ENCODE assay signal across 8 cellular contexts in the genomic region with DNA sequence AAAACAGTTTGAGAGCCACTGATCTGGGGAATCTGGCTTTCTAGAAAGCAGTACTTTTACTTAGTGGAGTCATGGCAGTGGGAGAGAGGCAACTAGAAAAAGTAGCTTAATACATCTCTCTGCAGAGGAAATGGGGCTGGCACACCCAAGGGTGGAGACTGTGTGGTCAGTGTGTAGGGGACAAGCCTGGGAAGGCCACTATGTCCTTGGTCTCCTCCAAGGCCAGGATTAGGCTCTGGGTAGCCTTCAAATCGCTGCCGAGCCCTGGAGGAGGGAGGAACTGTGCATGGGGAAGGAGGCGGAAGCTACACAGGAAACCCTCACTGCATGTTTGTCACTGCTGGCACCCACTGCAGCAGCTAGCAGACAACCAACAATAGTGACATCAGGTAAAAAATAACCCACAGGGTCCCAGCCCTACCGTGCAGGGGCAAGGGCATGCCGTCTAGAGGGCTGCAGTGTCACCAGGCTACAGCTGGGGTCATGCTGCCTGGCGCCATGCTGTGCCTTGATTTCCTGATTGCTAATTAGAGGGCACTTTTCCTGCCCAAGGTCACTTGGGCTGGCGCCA. TPM values are rescaled to one million over a fixed set of nuclear protein-coding genes. Genes with fewer than 3 reads are reported as not detected.
DNase-seq lines count a peak whose midpoint lies in the region; ATAC-seq and TF ChIP-seq lines count a peak whose summit lies in the region.

No MANE protein-coding gene starts in this region.

- no peak for TF ChIP-seq CTCF in endodermal cell (conservative IDR thresholded peaks at IDR 0.05)

- CTCF ChIA-PET in activated CD4-positive, alpha-beta T cell treated with anti-CD3 and anti-CD28 coated beads, Interleukin-2, amount 10 ng/mL, durations not matched to agents 7 days and 5 days (lab: Charles Lee) = interaction anchor here (0.6 to 2.4 kb wide), 9 partner anchors 12 to 90 kb away, joined by 3 to 14 read pairs (median 3); no protein-coding TSS in a partner anchor

- no peak overlapping the region for H3K4me3 ChIP-seq in endodermal cell (ENCODE audit: low read length)

- H3K27ac Mint-ChIP-seq in activated CD4-positive, alpha-beta T cell treated with anti-CD3 and anti-CD28 coated beads, Interleukin-2, amount 10 ng/mL, durations not matched to agents 7 days and 5 days = peak overlapping the region; percentile 97
- H3K27ac Mint-ChIP-seq in endodermal cell = no peak overlapping the region

- peaks cover 6% of the 10 kb centered on the region for H3K9me3 ChIP-seq in endodermal cell (ENCODE audit: control insufficient read depth, low read length)

- no peaks in the 10 kb centered on the region for H3K36me3 ChIP-seq in endodermal cell (ENCODE audit: control insufficient read depth, insufficient read depth, low read length)

- no peak overlapping the region for H3K27ac ChIP-seq in endodermal cell (ENCODE audit: low read depth, low read length)

- no peaks in the 10 kb centered on the region for H3K4me1 ChIP-seq in endodermal cell (ENCODE audit: control insufficient read depth, insufficient read depth, low read length)

- no peak overlapping the region for H3K9ac ChIP-seq in endodermal cell (ENCODE audit: extremely low read depth, low read length, poor library complexity, severe bottlenecking)

- WGBS in endodermal cell (ENCODE audit: insufficient coverage in 1 of 2, insufficient read length in 1 of 2), 2 experiments = 83 to 86% methylated on average over 4 to 7 of the region's 7 CpGs

- H3K4me1 Mint-ChIP-seq in activated CD4-positive, alpha-beta T cell treated with anti-CD3 and anti-CD28 coated beads, Interleukin-2, amount 10 ng/mL, durations not matched to agents 7 days and 5 days = peaks cover 77% of the 10 kb centered on the region
- H3K4me1 Mint-ChIP-seq in endodermal cell = peaks cover 14% of the 10 kb centered on the region

- peaks cover 24% of the 10 kb centered on the region for H3K9me3 Mint-ChIP-seq in activated CD4-positive, alpha-beta T cell treated with anti-CD3 and anti-CD28 coated beads, Interleukin-2, amount 10 ng/mL, durations not matched to agents 7 days and 5 days
- H3K9me3 Mint-ChIP-seq in endodermal cell = peaks cover 6% of the 10 kb centered on the region

- H3K36me3 Mint-ChIP-seq in activated CD4-positive, alpha-beta T cell treated with anti-CD3 and anti-CD28 coated beads, Interleukin-2, amount 10 ng/mL, durations not matched to agents 7 days and 5 days (ENCODE audit: low read depth) = peaks cover 44% of the 10 kb centered on the region
- peaks cover under 1% of the 10 kb centered on the region for H3K36me3 Mint-ChIP-seq in endodermal cell (ENCODE audit: low read depth)

- no peaks in the 10 kb centered on the region for H3K27me3 ChIP-seq in endodermal cell (ENCODE audit: control insufficient read depth, insufficient read depth, low read length, poor library complexity, severe bottlenecking)

- no peaks in the 10 kb centered on the region for H3K27me3 Mint-ChIP-seq in activated CD4-positive, alpha-beta T cell treated with anti-CD3 and anti-CD28 coated beads, Interleukin-2, amount 10 ng/mL, durations not matched to agents 7 days and 5 days
- H3K27me3 Mint-ChIP-seq in endodermal cell (ENCODE audit: insufficient read depth) = no peaks in the 10 kb centered on the region

- peak overlapping the region; percentile 71 for H3K4me3 Mint-ChIP-seq in activated CD4-positive, alpha-beta T cell treated with anti-CD3 and anti-CD28 coated beads, Interleukin-2, amount 10 ng/mL, durations not matched to agents 7 days and 5 days
- H3K4me3 Mint-ChIP-seq in endodermal cell = no peak overlapping the region

- DNase-seq in activated CD4-positive, alpha-beta T cell treated with anti-CD3 and anti-CD28 coated beads, Interleukin-2, amount 10 ng/mL, durations not matched to agents 7 days and 5 days = peak; percentile 71
- peak; percentile 35 for DNase-seq in endodermal cell
- peak; percentile 36 for DNase-seq in stimulated activated CD8-positive, alpha-beta memory T cell treated with anti-CD3 and anti-CD28 coated beads, Interleukin-4, amount 100 ng/mL, for 1 hour (ENCODE audit: low read depth in 2 of 2, low spot score in 1 of 2)
- no peak for DNase-seq in MV-4-11 (lab: John Stamatoyannopoulos, UW)
- DNase-seq in iPS-NIHi7 (ENCODE audit: extremely low spot score) = no peak

- POLR2A ChIA-PET in activated CD4-positive, alpha-beta T cell treated with anti-CD3 and anti-CD28 coated beads, Interleukin-2, amount 10 ng/mL, durations not matched to agents 7 days and 5 days (lab: Charles Lee) = no interaction called here

- ATAC-seq in HG03108 (IDR thresholded peaks at IDR 0.05; ENCODE audit: unreplicated experiment) (peak; percentile 69), GM21529 (IDR thresholded peaks at IDR 0.05; ENCODE audit: unreplicated experiment) (no peak), HG03571 (IDR thresholded peaks at IDR 0.05; ENCODE audit: unreplicated experiment) (no peak)

RNA-seq across cellular contexts. Expression of gene LBH, which starts 34.8 kb away (rescaled TPM):
- total RNA-seq in activated CD4-positive, alpha-beta T cell treated with anti-CD3 and anti-CD28 coated beads, Interleukin-2, amount 10 ng/mL, durations not matched to agents 7 days and 5 days = 100 to 1,000 TPM; 136 to 146 TPM
- total RNA-seq in endodermal cell = 10 to 100 TPM; 48.0 to 50.0 TPM
- polyA plus RNA-seq in endodermal cell (2013, experiment 1 of 2) = 23.7 TPM
- 26.7 TPM for polyA plus RNA-seq in endodermal cell (2013, experiment 2 of 2)

Comparison
In these comparisons a context has a peak if more than half of its experiments do, and no peak if none do; other contexts are left out.
1. DNase-seq: peak in activated CD4-positive, alpha-beta T cell treated with anti-CD3 and anti-CD28 coated beads, Interleukin-2, amount 10 ng/mL, durations not matched to agents 7 days and 5 days (single experiment), endodermal cell (single experiment) and stimulated activated CD8-positive, alpha-beta memory T cell treated with anti-CD3 and anti-CD28 coated beads, Interleukin-4, amount 100 ng/mL, for 1 hour (2 of 2); none in MV-4-11 (single experiment) and iPS-NIHi7 (single experiment).